Comparison of ENCODE assay signal across 14 cellular contexts in the genomic region with DNA sequence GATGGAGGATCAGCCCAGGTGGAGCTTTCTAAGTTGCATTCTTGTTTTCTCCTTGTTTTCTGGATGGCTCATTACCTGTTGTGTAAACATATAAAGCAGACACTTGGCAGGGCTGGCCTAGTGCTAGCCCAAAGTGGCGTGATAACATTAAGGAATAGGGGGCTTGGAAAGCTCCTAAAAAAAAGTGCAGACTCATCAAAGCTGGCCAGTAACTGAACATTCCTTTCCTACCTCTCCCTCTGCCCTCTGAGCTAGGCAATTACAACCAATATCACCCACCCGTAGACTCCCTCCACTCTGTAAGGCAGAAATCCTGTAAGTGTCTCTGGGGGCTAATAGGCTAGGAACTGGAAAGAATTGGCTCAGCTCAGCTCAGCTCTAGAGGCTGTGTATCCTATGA. TPM values are rescaled to one million over a fixed set of nuclear protein-coding genes. Genes with fewer than 3 reads are reported as not detected.
"Had no signal": no experiment of that assay in that cellular context is flagged by ENCODE, and none has a peak within 500 bp of the region (broad histone marks: within the 10 kb centered on the region; RNA-seq: fewer than 3 reads in every experiment).

No MANE protein-coding gene starts in this region.

RNA-seq across cellular contexts. Expression of a gene that starts 42.5 kb away (rescaled TPM):
- total RNA-seq: stomach, subcutaneous adipose tissue, suprapubic skin, temporal lobe, thoracic aorta, tibial nerve, transverse colon, upper lobe of left lung, upper lobe of right lung, ureter, urinary bladder, uterus, vagina had no signal
- polyA plus RNA-seq: stomach, thymus, urinary bladder had no signal

RNA-seq across cellular contexts. Expression of a gene that starts 58.8 kb away (rescaled TPM):
- total RNA-seq: stomach, subcutaneous adipose tissue, suprapubic skin, temporal lobe, thoracic aorta, tibial nerve, transverse colon, upper lobe of left lung, upper lobe of right lung, ureter, urinary bladder, uterus, vagina had no signal
- polyA plus RNA-seq: stomach, urinary bladder had no signal
